Comparison of ENCODE assay signal across 15 cellular contexts in the genomic region with DNA sequence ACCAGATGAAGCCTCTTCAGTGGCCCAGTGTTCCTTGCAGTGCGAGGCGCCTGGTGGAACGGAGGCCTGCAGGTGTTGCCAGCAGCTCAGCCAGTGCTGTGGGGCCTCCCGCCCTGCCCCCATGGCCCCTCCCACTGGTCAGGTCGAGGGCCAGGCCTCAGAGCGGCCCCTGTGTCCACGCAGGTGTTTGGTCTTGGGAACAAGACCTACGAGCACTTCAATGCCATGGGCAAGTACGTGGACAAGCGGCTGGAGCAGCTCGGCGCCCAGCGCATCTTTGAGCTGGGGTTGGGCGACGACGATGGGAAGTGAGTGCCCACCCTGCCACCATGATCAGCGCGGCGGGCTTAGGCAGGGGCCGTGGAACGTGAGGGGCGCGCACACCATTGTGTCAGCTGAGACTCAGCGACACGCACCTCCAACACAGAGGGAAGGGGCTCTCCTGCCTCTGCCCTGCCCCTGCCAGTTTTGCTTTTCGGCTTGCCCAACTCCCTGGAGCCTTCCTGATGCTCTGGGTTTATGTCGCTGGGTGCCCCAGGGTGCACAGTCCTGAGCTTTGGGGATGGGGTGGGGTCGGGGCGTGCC. TPM values are rescaled to one million over a fixed set of nuclear protein-coding genes. Genes with fewer than 3 reads are reported as not detected.
DNase-seq lines count a peak whose midpoint lies in the region; ATAC-seq and TF ChIP-seq lines count a peak whose summit lies in the region.
"Had no signal": no experiment of that assay in that cellular context is flagged by ENCODE, and none has a peak within 500 bp of the region (broad histone marks: within the 10 kb centered on the region; RNA-seq: fewer than 3 reads in every experiment).

No MANE protein-coding gene starts in this region.

- CTCF ChIA-PET in IMR-90 (lab: Yijun Ruan, JAX), result no interaction called here

- no TSS peak for BruUV-seq in IMR-90 (replicated peaks; lab: Mats Ljungman, UMichigan)

- no peak overlapping the region for H3K9ac ChIP-seq in IMR-90 (ENCODE audit: low read depth, low read length)
- H3K9ac ChIP-seq in colonic mucosa (ENCODE audit: low read depth in 2 of 2, low read length in 2 of 2), result peak overlapping the region in 1 of 2 donors; percentile 22
- no peak overlapping the region for H3K9ac ChIP-seq in mesenchymal stem cell (ENCODE audit: low read length)
- H3K9ac ChIP-seq: BLaER1 had no signal

- no peak overlapping the region for H4K5ac ChIP-seq in IMR-90 (ENCODE audit: low read depth, low read length)

- H3K9me3 ChIP-seq in IMR-90 (ENCODE audit: control insufficient read depth, insufficient read depth, low read length), result no peaks in the 10 kb centered on the region
- no peaks in the 10 kb centered on the region for H3K9me3 ChIP-seq in colonic mucosa
- no peaks in the 10 kb centered on the region for H3K9me3 ChIP-seq in mesenchymal stem cell (ENCODE audit: control insufficient read depth, low read length)
- H3K9me3 ChIP-seq in spleen, result no peaks in the 10 kb centered on the region
- H3K9me3 ChIP-seq: BLaER1, SJCRH30 had no signal

- H2BK120ac ChIP-seq in IMR-90 (ENCODE audit: low read depth, low read length) (no peak overlapping the region), mesenchymal stem cell (ENCODE audit: low read depth, low read length) (no peak overlapping the region)

- H3K4me1 ChIP-seq in IMR-90 (ENCODE audit: control insufficient read depth, insufficient read depth, low read length) (no peaks in the 10 kb centered on the region), colonic mucosa (peaks cover 16% of the 10 kb centered on the region), mesenchymal stem cell (ENCODE audit: control insufficient read depth, insufficient read depth, low read depth, low read length) (peaks cover 21% of the 10 kb centered on the region), spleen (peaks cover 0 to 41% (median 21%) of the 10 kb centered on the region in 6 donors)

- ATAC-seq in IMR-90 (ENCODE audit: low read depth) (no peak), HG02885 (IDR thresholded peaks at IDR 0.05; ENCODE audit: poor library complexity, unreplicated experiment) (no peak)

- H3K23ac ChIP-seq in IMR-90 (ENCODE audit: low read depth, low read length) (no peak overlapping the region), mesenchymal stem cell (ENCODE audit: low read length in 2 of 2) (no peak overlapping the region)

- intact Hi-C loops in IMR-90 (cut with micrococcal nuclease), result no loop called here
- intact Hi-C loops in colonic mucosa (cut with DNase I), result no loop called here
- intact Hi-C loops in spleen (cut with DNase I; ENCODE audit: low total_unique reads), result no loop called here

- H3K14ac ChIP-seq in IMR-90 (replicated peaks; ENCODE audit: low read depth, low read length), result no peak overlapping the region
- no peak overlapping the region for H3K14ac ChIP-seq in mesenchymal stem cell (ENCODE audit: low read length in 2 of 2)

- H2AFZ ChIP-seq in IMR-90 (replicated peaks; ENCODE audit: low read length, poor library complexity), result no peak overlapping the region
- H2AFZ ChIP-seq in mesenchymal stem cell (ENCODE audit: low read depth, low read length), result no peak overlapping the region

- dilution Hi-C loops in IMR-90 (cut with HindIII; ENCODE audit: low sequenced_read_pairs, unreplicated experiment), result no loop called here

- H3K36me3 ChIP-seq in IMR-90 (ENCODE audit: control insufficient read depth, insufficient read depth, low read length) (peaks cover 58% of the 10 kb centered on the region), colonic mucosa (no peaks in the 10 kb centered on the region), mesenchymal stem cell (ENCODE audit: control insufficient read depth in 1 of 2, insufficient read depth in 2 of 2, low read depth in 1 of 2, low read length in 2 of 2) (peaks cover 67 to 70% of the 10 kb centered on the region in 2 experiments), spleen (peaks cover 0 to 99% (median 69%) of the 10 kb centered on the region in 6 donors)

- H2AK9ac ChIP-seq in IMR-90 (replicated peaks; ENCODE audit: low read depth, low read length, poor library complexity), result peak overlapping the region; percentile 42

- H4K91ac ChIP-seq in IMR-90 (ENCODE audit: insufficient read depth, low read depth, low read length) (no peak overlapping the region), mesenchymal stem cell (ENCODE audit: low read length) (peak overlapping the region; percentile 18)

- no peak overlapping the region for H3K18ac ChIP-seq in IMR-90 (ENCODE audit: low read depth, low read length)
- no peak overlapping the region for H3K18ac ChIP-seq in mesenchymal stem cell (ENCODE audit: low read depth in 1 of 2, low read length in 2 of 2)

- 91% methylated on average over 18 of the region's 29 CpGs; no CpG with 5 or more reads in 1 of the 2 experiments for WGBS in IMR-90 (ENCODE audit: extremely low coverage in 2 of 2, insufficient read length in 1 of 2), 2 experiments
- WGBS in mesenchymal stem cell, result 93% methylated on average over 29 of the region's 29 CpGs
- WGBS in spleen, 5 donors, result 87 to 94% (median 88%) methylated on average over 27 to 29 of the region's 29 CpGs

- H2BK20ac ChIP-seq in IMR-90 (ENCODE audit: low read depth, low read length), result no peak overlapping the region

- DNase-seq in IMR-90, result no peak
- no peak for DNase-seq in colonic mucosa
- no peak for DNase-seq in mesenchymal stem cell
- peak; percentile 74 for DNase-seq in spleen
- no peak for DNase-seq in activated CD8-positive, alpha-beta memory T cell treated with anti-CD3 and anti-CD28 coated beads, Interleukin-2, amount 50 U/mL, for 48 hours
- DNase-seq in mesenteric fat pad (ENCODE audit: low spot score), result no peak
- DNase-seq: DMS 273 treated with DMSO at 0.1 percent for 48 hours, GOT3, Kasumi-1, NCI-H1930, NCI-H510A, NCI-H82, SJCRH30 had no signal

- H3K27ac ChIP-seq in IMR-90 (ENCODE audit: insufficient read depth, low read length), result no peak overlapping the region
- H3K27ac ChIP-seq in colonic mucosa, result peak overlapping the region; percentile 53
- H3K27ac ChIP-seq in mesenchymal stem cell (ENCODE audit: low read length, poor library complexity, severe bottlenecking), result no peak overlapping the region
- H3K27ac ChIP-seq in spleen, result peak overlapping the region in 4 of 8 donors; percentile 47 to 75 (median 70)
- H3K27ac ChIP-seq: BLaER1, SJCRH30 had no signal

- TF ChIP-seq POLR2A in IMR-90 (IDR thresholded peaks at IDR 0.05; ENCODE audit: low read depth, low read length), result no peak
- TF ChIP-seq POLR2A in spleen (IDR thresholded peaks at IDR 0.05), result no peak

- H3K4me2 ChIP-seq in IMR-90 (ENCODE audit: low read depth, low read length) (no peak overlapping the region), mesenchymal stem cell (ENCODE audit: low read length, poor library complexity, severe bottlenecking) (no peak overlapping the region)
- H3K4me2 ChIP-seq: BLaER1 had no signal

- no peak for TF ChIP-seq RAD21 in IMR-90 (IDR thresholded peaks at IDR 0.05; ENCODE audit: low read length)

- H4K8ac ChIP-seq in IMR-90 (ENCODE audit: low read depth in 2 of 2, low read length in 2 of 2) (no peak overlapping the region), mesenchymal stem cell (ENCODE audit: low read length) (no peak overlapping the region)

- H3K9me1 ChIP-seq in IMR-90 (ENCODE audit: insufficient read depth, low read length), result no peaks in the 10 kb centered on the region

- no peak overlapping the region for H2AK5ac ChIP-seq in IMR-90 (ENCODE audit: low read depth, low read length)
- H2AK5ac ChIP-seq in mesenchymal stem cell (ENCODE audit: low read length, severe bottlenecking), result no peak overlapping the region

- no peak overlapping the region for H2BK15ac ChIP-seq in IMR-90 (ENCODE audit: low read depth, low read length)
- H2BK15ac ChIP-seq in mesenchymal stem cell (ENCODE audit: low read depth, poor library complexity, severe bottlenecking), result no peak overlapping the region

- H3K4ac ChIP-seq in IMR-90 (ENCODE audit: low read depth, low read length) (no peak overlapping the region), mesenchymal stem cell (ENCODE audit: low read depth in 1 of 2, low read length in 2 of 2) (no peak overlapping the region)

- H3K79me1 ChIP-seq in IMR-90 (ENCODE audit: low read depth in 1 of 2, low read length in 2 of 2), result no peaks in the 10 kb centered on the region
- H3K79me1 ChIP-seq in mesenchymal stem cell (replicated peaks; ENCODE audit: low read length, poor library complexity, severe bottlenecking), result no peaks in the 10 kb centered on the region

- TF ChIP-seq CTCF in IMR-90 (conservative IDR thresholded peaks at IDR 0.05; ENCODE audit: low read depth, low read length), result no peak
- no peak for TF ChIP-seq CTCF in colonic mucosa (IDR thresholded peaks at IDR 0.05)
- no peak for TF ChIP-seq CTCF in spleen (IDR thresholded peaks at IDR 0.05 in 8 of 11, conservative IDR thresholded peaks at IDR 0.05 in 3 of 11)

- no peak overlapping the region for H2BK5ac ChIP-seq in IMR-90 (ENCODE audit: low read depth, low read length, poor library complexity, severe bottlenecking)
- H2BK5ac ChIP-seq in mesenchymal stem cell (ENCODE audit: low read depth, low read length, poor library complexity, severe bottlenecking), result no peak overlapping the region

- H4K20me1 ChIP-seq in IMR-90 (ENCODE audit: insufficient read depth, low read length), result no peaks in the 10 kb centered on the region; the same call in 1 of the 2 replicates

- in situ Hi-C loops in IMR-90 (cut with MboI; ENCODE audit: low sequenced_read_pairs), result no loop called here

- POLR2A ChIA-PET in IMR-90 (lab: Charles Lee; ENCODE audit: unreplicated experiment), result no interaction called here

- no peak overlapping the region for H2BK12ac ChIP-seq in mesenchymal stem cell (ENCODE audit: low read length in 2 of 2)

- H3K56ac ChIP-seq in IMR-90 (ENCODE audit: extremely low read depth, insufficient read depth, low read length), result no peak overlapping the region

- H3K4me3 ChIP-seq in IMR-90 (ENCODE audit: insufficient read depth, low read depth, low read length) (no peak overlapping the region), colonic mucosa (no peak overlapping the region), mesenchymal stem cell (ENCODE audit: insufficient read depth in 1 of 2, low read depth in 1 of 2, low read length in 2 of 2) (no peak overlapping the region), spleen (no peak overlapping the region)
- H3K4me3 ChIP-seq: BLaER1, SJCRH30 had no signal

- no peaks in the 10 kb centered on the region for H3K27me3 ChIP-seq in IMR-90 (ENCODE audit: control insufficient read depth, insufficient read depth, low read length)
- no peaks in the 10 kb centered on the region for H3K27me3 ChIP-seq in colonic mucosa
- no peaks in the 10 kb centered on the region for H3K27me3 ChIP-seq in mesenchymal stem cell (ENCODE audit: control insufficient read depth in 1 of 2, insufficient read depth in 1 of 2, low read length in 2 of 2)
- H3K27me3 ChIP-seq in spleen (replicated peaks in 1 of 7), result no peaks in the 10 kb centered on the region
- H3K27me3 ChIP-seq: BLaER1, SJCRH30 had no signal

RNA-seq across cellular contexts. Expression of gene TMEM120A, which starts 13.4 kb away (rescaled TPM):
- total RNA-seq in IMR-90 (2012; rRNA removed) (23.1 and 32.1 TPM in 2 replicates), colonic mucosa (10 to 100 TPM; 56.3 to 94.1 TPM), spleen (10 to 100 TPM; 24.9 to 57.9 (median 41.4) TPM), mesenteric fat pad (93.8 TPM)
- polyA plus RNA-seq in IMR-90 (2012; rRNA removed) (33.8 and 39.3 TPM in 2 replicates), spleen (10 to 100 TPM; 30.1 to 66.2 (median 56.6) TPM)
- polyA plus RNA-seq in IMR-90 (2012; cell fraction: cytosol; rRNA removed), result 13.7 and 39.5 TPM in 2 replicates
- 76.5 and 138 TPM in 2 replicates for polyA plus RNA-seq in IMR-90 (2012; cell fraction: nucleus; rRNA removed; ENCODE audit: low replicate concordance)
- polyA plus RNA-seq in mesenchymal stem cell (2013, experiment 1 of 2), result 54.5 TPM
- polyA plus RNA-seq in mesenchymal stem cell (2013, experiment 2 of 2), result 54.2 TPM
